Comparison of ENCODE assay signal across 8 cellular contexts in the genomic region with DNA sequence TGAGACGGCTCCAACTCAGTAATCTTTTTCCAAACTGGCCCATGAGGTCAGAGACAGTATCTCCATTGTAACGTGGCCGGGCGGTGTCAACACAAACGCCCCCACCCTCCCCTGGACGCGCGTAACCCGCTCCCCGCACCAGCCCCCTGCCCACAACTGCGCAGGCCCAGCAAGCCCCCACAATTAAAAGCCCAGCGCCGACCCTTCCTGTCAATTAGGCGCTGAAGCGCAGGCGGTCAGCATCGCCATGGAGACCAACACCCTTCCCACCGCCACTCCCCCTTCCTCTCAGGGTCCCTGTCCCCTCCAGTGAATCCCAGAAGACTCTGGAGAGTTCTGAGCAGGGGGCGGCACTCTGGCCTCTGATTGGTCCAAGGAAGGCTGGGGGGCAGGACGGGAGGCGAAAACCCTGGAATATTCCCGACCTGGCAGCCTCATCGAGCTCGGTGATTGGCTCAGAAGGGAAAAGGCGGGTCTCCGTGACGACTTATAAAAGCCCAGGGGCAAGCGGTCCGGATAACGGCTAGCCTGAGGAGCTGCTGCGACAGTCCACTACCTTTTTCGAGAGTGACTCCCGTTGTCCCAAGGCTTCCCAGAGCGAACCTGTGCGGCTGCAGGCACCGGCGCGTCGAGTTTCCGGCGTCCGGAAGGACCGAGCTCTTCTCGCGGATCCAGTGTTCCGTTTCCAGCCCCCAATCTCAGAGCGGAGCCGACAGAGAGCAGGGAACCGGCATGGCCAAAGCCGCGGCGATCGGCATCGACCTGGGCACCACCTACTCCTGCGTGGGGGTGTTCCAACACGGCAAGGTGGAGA. TPM values are rescaled to one million over a fixed set of nuclear protein-coding genes. Genes with fewer than 3 reads are reported as not detected.
A peak's percentile ranks its signal among the peaks of the same experiment; 100 is the strongest.
DNase-seq lines count a peak whose midpoint lies in the region; ATAC-seq and TF ChIP-seq lines count a peak whose summit lies in the region.

Gene HSPA1A (plus strand): TSS at position 519 of the 814 bp plus-strand sequence. CDS start 214 bp downstream, at position 733.
Gene HSPA1L (minus strand): TSS at position 259 of the 814 bp plus-strand sequence. CDS start 3,311 bp downstream, outside the sequence.

- H3K9me3 ChIP-seq in PC-9 (ENCODE audit: insufficient read depth, low read depth), result no peaks in the 10 kb centered on the region
- H3K9me3 ChIP-seq in muscle layer of colon (ENCODE audit: low read length), result no peaks in the 10 kb centered on the region

- peak within 1 kb of the TSS; percentile 92 for H3K27ac Mint-ChIP-seq in stimulated activated naive CD8-positive, alpha-beta T cell treated with anti-CD3 and anti-CD28 coated beads, Interleukin-15, Interleukin-2, amounts not matched to agents 100 ng/mL and 50 ng/mL, for 24 hours

- no peaks in the 10 kb centered on the region for H3K36me3 Mint-ChIP-seq in stimulated activated naive CD8-positive, alpha-beta T cell treated with anti-CD3 and anti-CD28 coated beads, Interleukin-15, Interleukin-2, amounts not matched to agents 100 ng/mL and 50 ng/mL, for 24 hours (ENCODE audit: low read depth)

- H3K9me3 Mint-ChIP-seq in stimulated activated naive CD8-positive, alpha-beta T cell treated with anti-CD3 and anti-CD28 coated beads, Interleukin-15, Interleukin-2, amounts not matched to agents 100 ng/mL and 50 ng/mL, for 24 hours, result no peaks in the 10 kb centered on the region

- no peaks in the 10 kb centered on the region for H3K36me3 ChIP-seq in PC-9 (ENCODE audit: low read depth)
- no peaks in the 10 kb centered on the region for H3K36me3 ChIP-seq in muscle layer of colon (ENCODE audit: insufficient read depth, low read length)

- H3K27me3 Mint-ChIP-seq in stimulated activated naive CD8-positive, alpha-beta T cell treated with anti-CD3 and anti-CD28 coated beads, Interleukin-15, Interleukin-2, amounts not matched to agents 100 ng/mL and 50 ng/mL, for 24 hours, result no peaks in the 10 kb centered on the region

- DNase-seq in G401 (ENCODE audit: low spot score) (peak; percentile 97), HS-5 (ENCODE audit: low read depth) (peak; percentile 82), PC-9 (peak; percentile 94 to 97), fibroblast of peridontal ligament (ENCODE audit: extremely low read depth) (peak; percentile 96)
- DNase-seq in activated naive CD4-positive, alpha-beta T cell (lab: John Stamatoyannopoulos, UW), result peak in 3 of 4 experiments; percentile 35 to 49 (median 46)

- H3K27me3 ChIP-seq in PC-9 (ENCODE audit: insufficient read depth, low read depth) (no peaks in the 10 kb centered on the region), muscle layer of colon (ENCODE audit: control insufficient read depth in 1 of 2, insufficient read depth in 2 of 2, low read length in 2 of 2) (no peaks in the 10 kb centered on the region)

- no peak for TF ChIP-seq CTCF in PC-9 (conservative IDR thresholded peaks at IDR 0.05)

- H3K4me3 Mint-ChIP-seq in stimulated activated naive CD8-positive, alpha-beta T cell treated with anti-CD3 and anti-CD28 coated beads, Interleukin-15, Interleukin-2, amounts not matched to agents 100 ng/mL and 50 ng/mL, for 24 hours, result peak within 1 kb of the TSS; percentile 83

- POLR2A ChIA-PET in PC-9 (lab: Charles Lee; ENCODE audit: unreplicated experiment), result interaction anchor here (0.6 to 1.9 kb wide), 12 partner anchors 8 to 1157 kb away, joined by 3 to 42 read pairs (median 5); partner anchors contain the start of genes HSPA1B, LSM2, NEU1 and VARS1

- H3K9me2 ChIP-seq in PC-9 (ENCODE audit: insufficient read depth), result no peaks in the 10 kb centered on the region

- ATAC-seq in HG03520 (IDR thresholded peaks at IDR 0.05; ENCODE audit: unreplicated experiment), result no peak

- peaks cover 49% of the 10 kb centered on the region for H3K79me2 ChIP-seq in PC-9 (ENCODE audit: low read depth)

- CTCF ChIA-PET in PC-9 (lab: Charles Lee), result interaction anchor here (0.5 to 1.4 kb wide), 2 partner anchors 19 to 64 kb away, joined by 3 to 4 read pairs; partner anchors contain the start of genes SLC44A4 and VARS1

- H2AFZ ChIP-seq in PC-9, result peak within 1 kb of the TSS; percentile 97

- peaks cover 58% of the 10 kb centered on the region for H3K4me1 Mint-ChIP-seq in stimulated activated naive CD8-positive, alpha-beta T cell treated with anti-CD3 and anti-CD28 coated beads, Interleukin-15, Interleukin-2, amounts not matched to agents 100 ng/mL and 50 ng/mL, for 24 hours (ENCODE audit: low read depth)

- BruUV-seq in PC-9 (replicated peaks; lab: Mats Ljungman, UMichigan), result TSS peak; percentile 94

- peak within 1 kb of the TSS; percentile 76 for H3K9ac ChIP-seq in muscle layer of colon (ENCODE audit: low read length)

- H3F3A ChIP-seq in PC-9 (ENCODE audit: insufficient read depth, low read depth), result peaks cover 47% of the 10 kb centered on the region

- intact Hi-C loops in PC-9 (cut with micrococcal nuclease; ENCODE audit: unreplicated experiment), result loop anchor here (2.0 kb wide), 3 partner anchors 16 to 38 kb away; partner anchors contain the start of gene VWA7

- peaks cover 22% of the 10 kb centered on the region for H3K4me1 ChIP-seq in PC-9 (replicated peaks; ENCODE audit: insufficient read depth)
- peaks cover 28% of the 10 kb centered on the region for H3K4me1 ChIP-seq in muscle layer of colon (ENCODE audit: insufficient read depth, low read length)

- H3K4me3 ChIP-seq in PC-9 (peak within 1 kb of the TSS; percentile 84), muscle layer of colon (ENCODE audit: low read depth in 1 of 2, low read length in 2 of 2) (peak within 1 kb of the TSS; percentile 67 to 75)

- H3K27ac ChIP-seq in PC-9 (peak within 1 kb of the TSS; percentile 92), muscle layer of colon (ENCODE audit: low read depth, low read length) (peak within 1 kb of the TSS; percentile 88)

- H3K4me2 ChIP-seq in PC-9, result peak within 1 kb of the TSS; percentile 100

- in situ Hi-C loops in G401 (cut with HindIII; ENCODE audit: low sequenced_read_pairs), result no loop called here

- H4K20me1 ChIP-seq in PC-9 (ENCODE audit: insufficient read depth), result peaks cover 19% of the 10 kb centered on the region

RNA-seq across cellular contexts. Expression of gene HSPA1A, which starts in this region (rescaled TPM):
- total RNA-seq in G401 (2014; rRNA removed; shearing (Covaris generic)), result 0.25 TPM in 1 of 2 replicates, not detected in the other
- total RNA-seq in PC-9 (2021), result 378 and 385 TPM in 2 replicates

RNA-seq across cellular contexts. Expression of gene HSPA1L, which starts in this region (rescaled TPM):
- total RNA-seq in G401 (2014; rRNA removed; shearing (Covaris generic)), result 0.75 and 0.98 TPM in 2 replicates
- 2.3 and 2.6 TPM in 2 replicates for total RNA-seq in PC-9 (2021)

Comparison
In these comparisons a context has a peak if more than half of its experiments do, and no peak if none do; other contexts are left out.
1. RNA of gene HSPA1A (total RNA-seq): 378 to 385 TPM in PC-9; 0.25 TPM in G401; every median in the first group is over 100 times any median in the second.
2. Peak in DNase-seq in G401; RNA of the genes that start here not detected or under 1 TPM.
3. DNase-seq: peak in every context shown above with its lines; median percentile 97 in G401; 96 in fibroblast of peridontal ligament; 96 in PC-9; 82 in HS-5; 46 in activated naive CD4-positive, alpha-beta T cell.